8 cellular contexts compared by ENCODE assay signal in the genomic region with DNA sequence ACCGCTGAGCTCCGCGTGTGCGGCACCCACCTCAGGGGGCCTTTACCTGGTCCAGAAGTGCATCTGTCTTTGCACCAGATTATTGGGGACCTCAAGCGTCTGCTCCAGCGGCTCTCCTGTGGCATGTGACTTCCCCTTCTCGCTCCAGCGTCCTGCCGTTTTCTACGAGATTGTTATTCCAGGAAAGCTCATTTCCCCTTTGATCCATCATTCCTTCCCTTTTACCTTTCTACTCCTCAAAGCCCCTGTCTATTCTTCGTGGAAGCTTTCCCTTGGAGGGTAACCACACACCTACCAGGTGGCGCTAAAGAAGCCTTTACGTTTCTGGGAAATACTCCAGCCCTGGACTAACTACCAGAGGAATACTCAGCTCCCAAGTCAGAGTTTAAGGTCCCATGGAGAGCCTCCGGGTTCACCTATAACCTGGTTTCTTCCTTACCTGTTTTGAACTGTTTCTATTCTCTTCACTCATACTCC. TPM values are rescaled to one million over a fixed set of nuclear protein-coding genes. Genes with fewer than 3 reads are reported as not detected.
DNase-seq lines count a peak whose midpoint lies in the region; ATAC-seq, FAIRE-seq and TF ChIP-seq lines count a peak whose summit lies in the region.

No MANE protein-coding gene starts in this region.

- DNase-seq in HFFc6: no peak
- DNase-seq in activated naive CD8-positive, alpha-beta T cell treated with anti-CD3 and anti-CD28 coated beads, Interleukin-2, amount 50 U/mL, for 24 hours: no peak
- no peak for DNase-seq in kidney
- DNase-seq in middle frontal gyrus (ENCODE audit: extremely low spot score, low spot score): no peak
- DNase-seq in mesenteric fat pad (ENCODE audit: low spot score): no peak

- H3K27me3 Mint-ChIP-seq in HFFc6 (ENCODE audit: insufficient read depth): peaks cover 1% of the 10 kb centered on the region
- H3K27me3 Mint-ChIP-seq in activated naive CD8-positive, alpha-beta T cell treated with anti-CD3 and anti-CD28 coated beads, Interleukin-2, amount 50 U/mL, for 24 hours: no peaks in the 10 kb centered on the region

- H3K27me3 ChIP-seq in BLaER1 treated with 17β-estradiol and CSF1 and Interleukin-3, amounts not matched to agents 10 nM and 100 nM: peaks cover 11 to 30% (median 26%) of the 10 kb centered on the region in 11 experiments; a peak in 21 of 22 replicates

- peak overlapping the region; percentile 55 for H3K27ac Mint-ChIP-seq in HFFc6
- H3K27ac Mint-ChIP-seq in activated naive CD8-positive, alpha-beta T cell treated with anti-CD3 and anti-CD28 coated beads, Interleukin-2, amount 50 U/mL, for 24 hours: peak overlapping the region; percentile 91

- H3K4me3 Mint-ChIP-seq in HFFc6: peak overlapping the region; percentile 95
- peak overlapping the region; percentile 91 for H3K4me3 Mint-ChIP-seq in activated naive CD8-positive, alpha-beta T cell treated with anti-CD3 and anti-CD28 coated beads, Interleukin-2, amount 50 U/mL, for 24 hours

- no peaks in the 10 kb centered on the region for H3K9me3 ChIP-seq in BLaER1 treated with 17β-estradiol and CSF1 and Interleukin-3, amounts not matched to agents 10 nM and 100 nM (replicated peaks in 1 of 11)
- H3K9me3 ChIP-seq in kidney (ENCODE audit: control insufficient read depth in 1 of 2, low read length in 2 of 2): no peaks in the 10 kb centered on the region

- peak overlapping the region; percentile 85 to 97 (median 92) for H3K4me3 ChIP-seq in BLaER1 treated with 17β-estradiol and CSF1 and Interleukin-3, amounts not matched to agents 10 nM and 100 nM
- H3K4me3 ChIP-seq in kidney (ENCODE audit: low read length in 2 of 2): peak overlapping the region; percentile 91 to 92

- peak overlapping the region; percentile 78 to 100 (median 96) for H3K4me2 ChIP-seq in BLaER1 treated with 17β-estradiol and CSF1 and Interleukin-3, amounts not matched to agents 10 nM and 100 nM

- H3K4me1 ChIP-seq in BLaER1 treated with 17β-estradiol and CSF1 and Interleukin-3, amounts not matched to agents 10 nM and 100 nM: peaks cover 21 to 39% (median 38%) of the 10 kb centered on the region in 10 experiments
- H3K4me1 ChIP-seq in kidney (ENCODE audit: control insufficient read depth in 1 of 2, insufficient read depth in 1 of 2, low read depth in 1 of 2, low read length in 2 of 2): peaks cover 15 to 17% of the 10 kb centered on the region in 2 donors

- TF ChIP-seq CTCF in HFFc6 (IDR thresholded peaks at IDR 0.05) (peak; percentile 32; the same call in 1 of the 2 replicates), kidney (IDR thresholded peaks at IDR 0.05; ENCODE audit: borderline replicate concordance, extremely low read depth, insufficient read depth) (peak; percentile 16)

- H3K36me3 ChIP-seq in BLaER1 treated with 17β-estradiol and CSF1 and Interleukin-3, amounts not matched to agents 10 nM and 100 nM: peaks cover 40 to 50% (median 45%) of the 10 kb centered on the region in 11 experiments
- H3K36me3 ChIP-seq in kidney (ENCODE audit: control insufficient read depth in 1 of 2, insufficient read depth in 2 of 2, low read length in 2 of 2): peaks cover 37 to 46% of the 10 kb centered on the region in 2 donors

- intact Hi-C loops in kidney (cut with DNase I): no loop called here

- peak overlapping the region; percentile 78 to 93 (median 86) for H3K9ac ChIP-seq in BLaER1 treated with 17β-estradiol and CSF1 and Interleukin-3, amounts not matched to agents 10 nM and 100 nM
- H3K9ac ChIP-seq in kidney (ENCODE audit: low read length in 2 of 2): peak overlapping the region; percentile 4 to 83

- H4K20me1 ChIP-seq in BLaER1 treated with 17β-estradiol and CSF1 and Interleukin-3, amounts not matched to agents 10 nM and 100 nM: peaks cover 12 to 61% (median 50%) of the 10 kb centered on the region in 11 experiments; a peak in 19 of 22 replicates

- H3K9me3 Mint-ChIP-seq in HFFc6: no peaks in the 10 kb centered on the region
- H3K9me3 Mint-ChIP-seq in activated naive CD8-positive, alpha-beta T cell treated with anti-CD3 and anti-CD28 coated beads, Interleukin-2, amount 50 U/mL, for 24 hours: no peaks in the 10 kb centered on the region

- H3K36me3 Mint-ChIP-seq in HFFc6 (ENCODE audit: low read depth): peaks cover 30% of the 10 kb centered on the region
- peaks cover 50% of the 10 kb centered on the region for H3K36me3 Mint-ChIP-seq in activated naive CD8-positive, alpha-beta T cell treated with anti-CD3 and anti-CD28 coated beads, Interleukin-2, amount 50 U/mL, for 24 hours (ENCODE audit: low read depth)

- FAIRE-seq in kidney (lab: Jason Lieb, UNC): no peak

- H3K4me1 Mint-ChIP-seq in HFFc6 (ENCODE audit: low read depth): peaks cover 17% of the 10 kb centered on the region
- peaks cover 22% of the 10 kb centered on the region for H3K4me1 Mint-ChIP-seq in activated naive CD8-positive, alpha-beta T cell treated with anti-CD3 and anti-CD28 coated beads, Interleukin-2, amount 50 U/mL, for 24 hours

- ATAC-seq in activated naive CD8-positive, alpha-beta T cell treated with anti-CD3 and anti-CD28 coated beads, Interleukin-2, amount 50 U/mL, for 24 hours: no peak
- ATAC-seq in GM18858 (IDR thresholded peaks at IDR 0.05; ENCODE audit: unreplicated experiment): no peak

- H3K27ac ChIP-seq in BLaER1 treated with 17β-estradiol and CSF1 and Interleukin-3, amounts not matched to agents 10 nM and 100 nM: peak overlapping the region in 10 of 11 experiments; percentile 75 to 85 (median 78); a peak in 19 of 22 replicates
- H3K27ac ChIP-seq in kidney (ENCODE audit: low read depth in 2 of 2, low read length in 2 of 2) (peak overlapping the region; percentile 79 to 81), temporal lobe (ENCODE audit: low read depth, low read length) (peak overlapping the region; percentile 69)

RNA-seq across cellular contexts. Expression of gene FKBP4, which starts 1.5 kb away (rescaled TPM):
- total RNA-seq in HFFc6 (2021; fragmentation: NEBNext Ultra II Directional; extraction: Animal tissue kit (Norgen Biotek cat#: 25700)): 100 to 1,000 TPM in 1 of 6 experiments, 10 to 100 TPM in 5; 62.3 to 105 (median 69.1) TPM
- 70.2 TPM for total RNA-seq in kidney
- polyA plus RNA-seq in kidney (ENCODE audit: insufficient read depth, low read depth, low replicate concordance): 114 TPM
- total RNA-seq in temporal lobe: 35.7 TPM
- total RNA-seq in mesenteric fat pad: 51.3 TPM

RNA-seq across cellular contexts. Expression of gene ITFG2, which starts 16.2 kb away (rescaled TPM):
- 10 to 100 TPM; 17.0 to 21.1 (median 19.6) TPM for total RNA-seq in HFFc6 (2021; fragmentation: NEBNext Ultra II Directional; extraction: Animal tissue kit (Norgen Biotek cat#: 25700))
- total RNA-seq in kidney (48.2 TPM), temporal lobe (11.3 TPM), mesenteric fat pad (23.4 TPM)
- 23.6 TPM for polyA plus RNA-seq in kidney (ENCODE audit: insufficient read depth, low read depth, low replicate concordance)

RNA-seq across cellular contexts. Expression of gene NRIP2, which starts 38.6 kb away (rescaled TPM):
- not detected for total RNA-seq in HFFc6 (2021; fragmentation: NEBNext Ultra II Directional; extraction: Animal tissue kit (Norgen Biotek cat#: 25700))
- 11.7 TPM for total RNA-seq in kidney
- polyA plus RNA-seq in kidney (ENCODE audit: insufficient read depth, low read depth, low replicate concordance): 15.9 TPM
- 0.25 TPM for total RNA-seq in temporal lobe
- 1.3 TPM for total RNA-seq in mesenteric fat pad
